Comparison of ENCODE assay signal across 1 cellular context in the genomic region with DNA sequence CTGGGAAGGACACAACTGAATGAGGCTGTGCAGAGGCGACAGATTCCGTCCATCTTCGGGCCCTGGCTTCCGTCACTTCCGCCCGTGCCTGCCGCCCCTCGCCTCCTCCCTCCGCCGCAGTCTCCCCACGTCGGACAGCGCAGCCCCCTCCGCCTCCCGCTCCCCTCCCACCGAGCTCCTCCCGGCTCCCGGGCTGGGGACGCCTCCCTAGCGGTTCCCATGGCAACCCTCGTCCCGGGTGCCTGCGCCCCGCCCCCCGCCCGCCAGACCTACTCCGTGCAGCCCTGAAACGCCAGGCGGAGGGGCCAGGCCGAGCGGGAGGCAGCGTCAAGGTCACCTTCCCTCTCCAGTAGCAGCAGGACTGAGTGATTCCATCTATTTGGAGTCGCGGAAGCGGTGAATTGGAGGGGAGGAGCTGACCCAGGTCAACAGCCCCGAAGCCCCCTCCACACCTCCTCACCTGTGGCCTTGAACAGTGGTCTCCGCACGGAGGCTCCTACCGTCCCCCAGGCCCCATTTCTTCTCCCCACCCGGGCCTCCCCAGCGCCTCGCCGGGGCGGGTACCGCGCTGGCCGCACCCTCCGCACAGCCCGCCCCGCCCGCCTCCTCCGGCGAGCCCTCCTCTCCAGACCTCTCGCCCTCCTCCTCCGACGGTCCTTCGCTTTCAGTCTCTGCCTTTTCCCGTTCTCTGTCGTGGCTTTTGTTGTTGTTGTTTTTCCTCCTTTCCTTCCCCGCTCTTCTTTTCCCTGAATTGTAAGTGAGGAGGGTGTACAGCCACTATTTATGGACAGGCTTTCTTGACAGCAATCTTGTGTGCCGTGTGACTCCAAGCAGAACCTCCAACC.
A peak's percentile ranks its signal among the peaks of the same experiment; 100 is the strongest.
TF ChIP-seq lines count a peak whose summit lies in the region.

No MANE protein-coding gene starts in this region.

TF ChIP-seq in K562, 482 proteins besides CTCF, POLR2A, EP300 and RAD21 (continued from another document and continues in another):
- TF ChIP-seq, protein P1, sequence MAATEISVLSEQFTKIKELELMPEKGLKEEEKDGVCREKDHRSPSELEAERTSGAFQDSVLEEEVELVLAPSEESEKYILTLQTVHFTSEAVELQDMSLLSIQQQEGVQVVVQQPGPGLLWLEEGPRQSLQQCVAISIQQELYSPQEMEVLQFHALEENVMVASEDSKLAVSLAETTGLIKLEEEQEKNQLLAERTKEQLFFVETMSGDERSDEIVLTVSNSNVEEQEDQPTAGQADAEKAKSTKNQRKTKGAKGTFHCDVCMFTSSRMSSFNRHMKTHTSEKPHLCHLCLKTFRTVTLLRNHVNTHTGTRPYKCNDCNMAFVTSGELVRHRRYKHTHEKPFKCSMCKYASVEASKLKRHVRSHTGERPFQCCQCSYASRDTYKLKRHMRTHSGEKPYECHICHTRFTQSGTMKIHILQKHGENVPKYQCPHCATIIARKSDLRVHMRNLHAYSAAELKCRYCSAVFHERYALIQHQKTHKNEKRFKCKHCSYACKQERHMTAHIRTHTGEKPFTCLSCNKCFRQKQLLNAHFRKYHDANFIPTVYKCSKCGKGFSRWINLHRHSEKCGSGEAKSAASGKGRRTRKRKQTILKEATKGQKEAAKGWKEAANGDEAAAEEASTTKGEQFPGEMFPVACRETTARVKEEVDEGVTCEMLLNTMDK (IDR thresholded peaks at IDR 0.05; ENCODE audit: borderline replicate concordance, insufficient read depth, low read depth, low read length, poor library complexity, severe bottlenecking), result no peak
- TF ChIP-seq CCNT2 (IDR thresholded peaks at IDR 0.05; ENCODE audit: borderline replicate concordance, extremely low read depth, insufficient read length, low read depth, low read length) (peak; percentile 21), ARID1B (IDR thresholded peaks at IDR 0.05) (peak; percentile 77; the same call in 1 of the 2 replicates), MBD2 (IDR thresholded peaks at IDR 0.05; ENCODE audit: borderline replicate concordance, low read depth) (peak; percentile 36; the same call in 1 of the 2 replicates), NR2C2 (CRISPR knock-in tag; IDR thresholded peaks at IDR 0.05) (no peak), NR2C2 (tag; IDR thresholded peaks at IDR 0.05) (peak; percentile 46; the same call in 1 of the 2 replicates), ZBTB8A (IDR thresholded peaks at IDR 0.05; ENCODE audit: partially characterized antibody) (no peak), LCOR (CRISPR knock-in tag; IDR thresholded peaks at IDR 0.05) (peak; percentile 51; the same call in 1 of the 2 replicates), ZNF583 (CRISPR knock-in tag; IDR thresholded peaks at IDR 0.05) (no peak), DIDO1 (tag; IDR thresholded peaks at IDR 0.05; ENCODE audit: low read depth) (peak; percentile 48; the same call in 1 of the 2 replicates), NFRKB (IDR thresholded peaks at IDR 0.05; ENCODE audit: low read depth) (peak; percentile 90; the same call in 1 of the 2 replicates), HNRNPLL (IDR thresholded peaks at IDR 0.05; ENCODE audit: low read depth, low read length, poor library complexity, severe bottlenecking) (peak; percentile 70), KAT2B (IDR thresholded peaks at IDR 0.05; ENCODE audit: low read depth, low read length) (no peak), POLR2AphosphoS2 (IDR thresholded peaks at IDR 0.05; ENCODE audit: low read length) (peak; percentile 51; the same call in 1 of the 2 replicates), ZNF79 (CRISPR knock-in tag; IDR thresholded peaks at IDR 0.05; ENCODE audit: low read depth) (no peak), MTA3 (IDR thresholded peaks at IDR 0.05; ENCODE audit: borderline replicate concordance) (0 out of 2 replicates have a peak, but pooled peaks have one; percentile 44), SMARCB1 (IDR thresholded peaks at IDR 0.05; ENCODE audit: insufficient read length, low read depth) (no peak), SREBF1 (IDR thresholded peaks at IDR 0.05; ENCODE audit: borderline replicate concordance, low read depth, low read length) (0 out of 2 replicates have a peak, but pooled peaks have one; percentile 35), KDM4B (IDR thresholded peaks at IDR 0.05; ENCODE audit: borderline replicate concordance in 2 of 2, low read depth in 1 of 2) (0 out of 4 replicates have a peak, but pooled peaks of 1 of the 2 experiments have one; percentile 71), HMGN3 (IDR thresholded peaks at IDR 0.05; ENCODE audit: borderline replicate concordance, extremely low read depth, insufficient read length, low read depth, low read length) (peak; percentile 47), NCOA6 (IDR thresholded peaks at IDR 0.05) (peak; percentile 70), TAF1 (IDR thresholded peaks at IDR 0.05; ENCODE audit: control insufficient read depth, extremely low read depth, insufficient read depth, low read length, severe bottlenecking) (peak; percentile 43), ZNF143 (CRISPR knock-in tag; IDR thresholded peaks at IDR 0.05) (no peak), TOE1 (IDR thresholded peaks at IDR 0.05; ENCODE audit: borderline replicate concordance) (peak; percentile 83), TOE1 (CRISPR knock-in tag; IDR thresholded peaks at IDR 0.05; ENCODE audit: borderline replicate concordance, low read depth) (no peak), CSDE1 (IDR thresholded peaks at IDR 0.05) (peak in 1 of 2 experiments; percentile 89; a peak in 2 of 4 replicates), ZKSCAN8 (CRISPR knock-in tag; IDR thresholded peaks at IDR 0.05) (0 out of 2 replicates have a peak, but pooled peaks have one; percentile 21), DDX20 (tag; IDR thresholded peaks at IDR 0.05; ENCODE audit: low read depth) (no peak), NCOR1 (IDR thresholded peaks at IDR 0.05) (peak; percentile 47; the same call in 1 of the 2 replicates), YY1 (IDR thresholded peaks at IDR 0.05; ENCODE audit: borderline replicate concordance in 1 of 3, control insufficient read depth in 1 of 3, extremely low read depth in 1 of 3, insufficient read depth in 3 of 3, insufficient read length in 1 of 3, insufficient replicate concordance in 2 of 3, low read depth in 1 of 3, low read length in 2 of 3) (peak in 2 of 3 experiments; percentile 51 to 78), CEBPG (CRISPR knock-in tag; IDR thresholded peaks at IDR 0.05) (no peak), CEBPG (tag; conservative IDR thresholded peaks at IDR 0.05 in 1 of 2, IDR thresholded peaks at IDR 0.05 in 1 of 2) (no peak), MAZ (CRISPR knock-in tag; conservative IDR thresholded peaks at IDR 0.05 in 1 of 2, IDR thresholded peaks at IDR 0.05 in 1 of 2) (peak; percentile 92 to 95)
- TF ChIP-seq, protein P2, sequence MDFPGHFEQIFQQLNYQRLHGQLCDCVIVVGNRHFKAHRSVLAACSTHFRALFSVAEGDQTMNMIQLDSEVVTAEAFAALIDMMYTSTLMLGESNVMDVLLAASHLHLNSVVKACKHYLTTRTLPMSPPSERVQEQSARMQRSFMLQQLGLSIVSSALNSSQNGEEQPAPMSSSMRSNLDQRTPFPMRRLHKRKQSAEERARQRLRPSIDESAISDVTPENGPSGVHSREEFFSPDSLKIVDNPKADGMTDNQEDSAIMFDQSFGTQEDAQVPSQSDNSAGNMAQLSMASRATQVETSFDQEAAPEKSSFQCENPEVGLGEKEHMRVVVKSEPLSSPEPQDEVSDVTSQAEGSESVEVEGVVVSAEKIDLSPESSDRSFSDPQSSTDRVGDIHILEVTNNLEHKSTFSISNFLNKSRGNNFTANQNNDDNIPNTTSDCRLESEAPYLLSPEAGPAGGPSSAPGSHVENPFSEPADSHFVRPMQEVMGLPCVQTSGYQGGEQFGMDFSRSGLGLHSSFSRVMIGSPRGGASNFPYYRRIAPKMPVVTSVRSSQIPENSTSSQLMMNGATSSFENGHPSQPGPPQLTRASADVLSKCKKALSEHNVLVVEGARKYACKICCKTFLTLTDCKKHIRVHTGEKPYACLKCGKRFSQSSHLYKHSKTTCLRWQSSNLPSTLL (IDR thresholded peaks at IDR 0.05), result peak; percentile 73
- TF ChIP-seq, protein P3, sequence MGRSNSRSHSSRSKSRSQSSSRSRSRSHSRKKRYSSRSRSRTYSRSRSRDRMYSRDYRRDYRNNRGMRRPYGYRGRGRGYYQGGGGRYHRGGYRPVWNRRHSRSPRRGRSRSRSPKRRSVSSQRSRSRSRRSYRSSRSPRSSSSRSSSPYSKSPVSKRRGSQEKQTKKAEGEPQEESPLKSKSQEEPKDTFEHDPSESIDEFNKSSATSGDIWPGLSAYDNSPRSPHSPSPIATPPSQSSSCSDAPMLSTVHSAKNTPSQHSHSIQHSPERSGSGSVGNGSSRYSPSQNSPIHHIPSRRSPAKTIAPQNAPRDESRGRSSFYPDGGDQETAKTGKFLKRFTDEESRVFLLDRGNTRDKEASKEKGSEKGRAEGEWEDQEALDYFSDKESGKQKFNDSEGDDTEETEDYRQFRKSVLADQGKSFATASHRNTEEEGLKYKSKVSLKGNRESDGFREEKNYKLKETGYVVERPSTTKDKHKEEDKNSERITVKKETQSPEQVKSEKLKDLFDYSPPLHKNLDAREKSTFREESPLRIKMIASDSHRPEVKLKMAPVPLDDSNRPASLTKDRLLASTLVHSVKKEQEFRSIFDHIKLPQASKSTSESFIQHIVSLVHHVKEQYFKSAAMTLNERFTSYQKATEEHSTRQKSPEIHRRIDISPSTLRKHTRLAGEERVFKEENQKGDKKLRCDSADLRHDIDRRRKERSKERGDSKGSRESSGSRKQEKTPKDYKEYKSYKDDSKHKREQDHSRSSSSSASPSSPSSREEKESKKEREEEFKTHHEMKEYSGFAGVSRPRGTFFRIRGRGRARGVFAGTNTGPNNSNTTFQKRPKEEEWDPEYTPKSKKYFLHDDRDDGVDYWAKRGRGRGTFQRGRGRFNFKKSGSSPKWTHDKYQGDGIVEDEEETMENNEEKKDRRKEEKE (IDR thresholded peaks at IDR 0.05; ENCODE audit: borderline replicate concordance in 1 of 2, control insufficient read depth in 1 of 2, low read depth in 2 of 2, low read length in 1 of 2), result 0 out of 4 replicates have a peak, but pooled peaks have one; percentile 29 to 40
- TF ChIP-seq, protein P4, sequence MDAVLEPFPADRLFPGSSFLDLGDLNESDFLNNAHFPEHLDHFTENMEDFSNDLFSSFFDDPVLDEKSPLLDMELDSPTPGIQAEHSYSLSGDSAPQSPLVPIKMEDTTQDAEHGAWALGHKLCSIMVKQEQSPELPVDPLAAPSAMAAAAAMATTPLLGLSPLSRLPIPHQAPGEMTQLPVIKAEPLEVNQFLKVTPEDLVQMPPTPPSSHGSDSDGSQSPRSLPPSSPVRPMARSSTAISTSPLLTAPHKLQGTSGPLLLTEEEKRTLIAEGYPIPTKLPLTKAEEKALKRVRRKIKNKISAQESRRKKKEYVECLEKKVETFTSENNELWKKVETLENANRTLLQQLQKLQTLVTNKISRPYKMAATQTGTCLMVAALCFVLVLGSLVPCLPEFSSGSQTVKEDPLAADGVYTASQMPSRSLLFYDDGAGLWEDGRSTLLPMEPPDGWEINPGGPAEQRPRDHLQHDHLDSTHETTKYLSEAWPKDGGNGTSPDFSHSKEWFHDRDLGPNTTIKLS (IDR thresholded peaks at IDR 0.05; ENCODE audit: borderline replicate concordance, low read depth), result peak; percentile 21; the same call in 1 of the 2 replicates
- TF ChIP-seq, protein P5, sequence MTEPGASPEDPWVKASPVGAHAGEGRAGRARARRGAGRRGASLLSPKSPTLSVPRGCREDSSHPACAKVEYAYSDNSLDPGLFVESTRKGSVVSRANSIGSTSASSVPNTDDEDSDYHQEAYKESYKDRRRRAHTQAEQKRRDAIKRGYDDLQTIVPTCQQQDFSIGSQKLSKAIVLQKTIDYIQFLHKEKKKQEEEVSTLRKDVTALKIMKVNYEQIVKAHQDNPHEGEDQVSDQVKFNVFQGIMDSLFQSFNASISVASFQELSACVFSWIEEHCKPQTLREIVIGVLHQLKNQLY (CRISPR knock-in tag; conservative IDR thresholded peaks at IDR 0.05), result no peak
- TF ChIP-seq, protein P6, sequence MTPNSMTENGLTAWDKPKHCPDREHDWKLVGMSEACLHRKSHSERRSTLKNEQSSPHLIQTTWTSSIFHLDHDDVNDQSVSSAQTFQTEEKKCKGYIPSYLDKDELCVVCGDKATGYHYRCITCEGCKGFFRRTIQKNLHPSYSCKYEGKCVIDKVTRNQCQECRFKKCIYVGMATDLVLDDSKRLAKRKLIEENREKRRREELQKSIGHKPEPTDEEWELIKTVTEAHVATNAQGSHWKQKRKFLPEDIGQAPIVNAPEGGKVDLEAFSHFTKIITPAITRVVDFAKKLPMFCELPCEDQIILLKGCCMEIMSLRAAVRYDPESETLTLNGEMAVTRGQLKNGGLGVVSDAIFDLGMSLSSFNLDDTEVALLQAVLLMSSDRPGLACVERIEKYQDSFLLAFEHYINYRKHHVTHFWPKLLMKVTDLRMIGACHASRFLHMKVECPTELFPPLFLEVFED (CRISPR knock-in tag; conservative IDR thresholded peaks at IDR 0.05), result peak; percentile 91; the same call in 1 of the 2 replicates
- TF ChIP-seq, protein P7, sequence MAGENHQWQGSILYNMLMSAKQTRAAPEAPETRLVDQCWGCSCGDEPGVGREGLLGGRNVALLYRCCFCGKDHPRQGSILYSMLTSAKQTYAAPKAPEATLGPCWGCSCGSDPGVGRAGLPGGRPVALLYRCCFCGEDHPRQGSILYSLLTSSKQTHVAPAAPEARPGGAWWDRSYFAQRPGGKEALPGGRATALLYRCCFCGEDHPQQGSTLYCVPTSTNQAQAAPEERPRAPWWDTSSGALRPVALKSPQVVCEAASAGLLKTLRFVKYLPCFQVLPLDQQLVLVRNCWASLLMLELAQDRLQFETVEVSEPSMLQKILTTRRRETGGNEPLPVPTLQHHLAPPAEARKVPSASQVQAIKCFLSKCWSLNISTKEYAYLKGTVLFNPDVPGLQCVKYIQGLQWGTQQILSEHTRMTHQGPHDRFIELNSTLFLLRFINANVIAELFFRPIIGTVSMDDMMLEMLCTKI (IDR thresholded peaks at IDR 0.05; ENCODE audit: partially characterized antibody), result no peak
- TF ChIP-seq, protein P8, sequence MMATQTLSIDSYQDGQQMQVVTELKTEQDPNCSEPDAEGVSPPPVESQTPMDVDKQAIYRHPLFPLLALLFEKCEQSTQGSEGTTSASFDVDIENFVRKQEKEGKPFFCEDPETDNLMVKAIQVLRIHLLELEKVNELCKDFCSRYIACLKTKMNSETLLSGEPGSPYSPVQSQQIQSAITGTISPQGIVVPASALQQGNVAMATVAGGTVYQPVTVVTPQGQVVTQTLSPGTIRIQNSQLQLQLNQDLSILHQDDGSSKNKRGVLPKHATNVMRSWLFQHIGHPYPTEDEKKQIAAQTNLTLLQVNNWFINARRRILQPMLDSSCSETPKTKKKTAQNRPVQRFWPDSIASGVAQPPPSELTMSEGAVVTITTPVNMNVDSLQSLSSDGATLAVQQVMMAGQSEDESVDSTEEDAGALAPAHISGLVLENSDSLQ (IDR thresholded peaks at IDR 0.05), result peak; percentile 53; the same call in 1 of the 2 replicates
- TF ChIP-seq, protein P9, sequence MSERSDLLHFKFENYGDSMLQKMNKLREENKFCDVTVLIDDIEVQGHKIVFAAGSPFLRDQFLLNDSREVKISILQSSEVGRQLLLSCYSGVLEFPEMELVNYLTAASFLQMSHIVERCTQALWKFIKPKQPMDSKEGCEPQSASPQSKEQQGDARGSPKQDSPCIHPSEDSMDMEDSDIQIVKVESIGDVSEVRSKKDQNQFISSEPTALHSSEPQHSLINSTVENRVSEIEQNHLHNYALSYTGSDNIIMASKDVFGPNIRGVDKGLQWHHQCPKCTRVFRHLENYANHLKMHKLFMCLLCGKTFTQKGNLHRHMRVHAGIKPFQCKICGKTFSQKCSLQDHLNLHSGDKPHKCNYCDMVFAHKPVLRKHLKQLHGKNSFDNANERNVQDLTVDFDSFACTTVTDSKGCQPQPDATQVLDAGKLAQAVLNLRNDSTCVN (CRISPR knock-in tag; IDR thresholded peaks at IDR 0.05), result peak; percentile 96
- TF ChIP-seq, protein P10, sequence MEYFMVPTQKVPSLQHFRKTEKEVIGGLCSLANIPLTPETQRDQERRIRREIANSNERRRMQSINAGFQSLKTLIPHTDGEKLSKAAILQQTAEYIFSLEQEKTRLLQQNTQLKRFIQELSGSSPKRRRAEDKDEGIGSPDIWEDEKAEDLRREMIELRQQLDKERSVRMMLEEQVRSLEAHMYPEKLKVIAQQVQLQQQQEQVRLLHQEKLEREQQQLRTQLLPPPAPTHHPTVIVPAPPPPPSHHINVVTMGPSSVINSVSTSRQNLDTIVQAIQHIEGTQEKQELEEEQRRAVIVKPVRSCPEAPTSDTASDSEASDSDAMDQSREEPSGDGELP (CRISPR knock-in tag; IDR thresholded peaks at IDR 0.05; ENCODE audit: borderline replicate concordance), result peak; percentile 78
